In genomic region chr2:233990261-233990798, GRCh38 we compare ENCODE assay signal across 8 cellular contexts.
DNase-seq lines count a peak whose midpoint lies in the region; ATAC-seq and TF ChIP-seq lines count a peak whose summit lies in the region.

No MANE protein-coding gene starts in this region.

- no peak overlapping the region for H4K8ac ChIP-seq in mesendoderm (ENCODE audit: low read depth, low read length)

- H3K79me1 ChIP-seq in mesendoderm (ENCODE audit: low read length): no peaks in the 10 kb centered on the region

- H2BK15ac ChIP-seq in mesendoderm (replicated peaks; ENCODE audit: low read depth): no peak overlapping the region

- peak; percentile 77 for ATAC-seq in GM21515 (IDR thresholded peaks at IDR 0.05; ENCODE audit: unreplicated experiment)

- H3K27ac ChIP-seq in dorsolateral prefrontal cortex (no peak overlapping the region), mesendoderm (ENCODE audit: low read depth, low read length) (no peak overlapping the region)

- TF ChIP-seq CTCF in dorsolateral prefrontal cortex (IDR thresholded peaks at IDR 0.05 in 54 of 56, conservative IDR thresholded peaks at IDR 0.05 in 2 of 56; ENCODE audit: low read depth in 1 of 56, partially characterized antibody in 56 of 56): no peak

- H3K4me3 ChIP-seq in dorsolateral prefrontal cortex: no peak overlapping the region
- H3K4me3 ChIP-seq in mesendoderm (ENCODE audit: low read length): no peak overlapping the region

- no peak overlapping the region for H2AK5ac ChIP-seq in mesendoderm (ENCODE audit: low read length)

- no peak overlapping the region for H3K4me2 ChIP-seq in mesendoderm (ENCODE audit: low read length)

- no peaks in the 10 kb centered on the region for H3K36me3 ChIP-seq in mesendoderm (ENCODE audit: control insufficient read depth, insufficient read depth, low read length)

- H3K9ac ChIP-seq in mesendoderm (ENCODE audit: low read length): no peak overlapping the region

- peak; percentile 31 for DNase-seq in NK-92 (lab: John Stamatoyannopoulos, UW; ENCODE audit: unreplicated experiment)
- peak; percentile 62 for DNase-seq in activated naive CD8-positive, alpha-beta T cell treated with anti-CD3 and anti-CD28 coated beads for 36 hours
- DNase-seq in stimulated activated CD8-positive, alpha-beta memory T cell treated with anti-CD3 and anti-CD28 coated beads, Interleukin-7, amount 100 ng/mL, for 24 hours (ENCODE audit: low read depth): peak; percentile 18
- DNase-seq in SIG-M5 treated with dmso at 0.1 percent for 504 hours (lab: John Stamatoyannopoulos, UW; ENCODE audit: unreplicated experiment): no peak
- no peak for DNase-seq in dorsolateral prefrontal cortex
- no peak for DNase-seq in mesendoderm
- no peak for DNase-seq in NCI-H2196 treated with DMSO at 0.1 percent for 48 hours (lab: John Stamatoyannopoulos, UW; ENCODE audit: unreplicated experiment)

- intact Hi-C loops in dorsolateral prefrontal cortex (cut with DNase I): no loop called here

- H3K4me1 Mint-ChIP-seq in activated naive CD8-positive, alpha-beta T cell treated with anti-CD3 and anti-CD28 coated beads for 36 hours: peaks cover 39% of the 10 kb centered on the region

- no peak overlapping the region for H3K56ac ChIP-seq in mesendoderm (ENCODE audit: low read length)

- H3K4me3 Mint-ChIP-seq in activated naive CD8-positive, alpha-beta T cell treated with anti-CD3 and anti-CD28 coated beads for 36 hours: peak overlapping the region; percentile 32

- peaks cover 12% of the 10 kb centered on the region for H3K36me3 Mint-ChIP-seq in activated naive CD8-positive, alpha-beta T cell treated with anti-CD3 and anti-CD28 coated beads for 36 hours

- H4K5ac ChIP-seq in mesendoderm (ENCODE audit: low read length): no peak overlapping the region

- H2BK120ac ChIP-seq in mesendoderm (ENCODE audit: low read depth, low read length): no peak overlapping the region

- H3K4me1 ChIP-seq in mesendoderm (ENCODE audit: control insufficient read depth, low read depth, low read length): no peaks in the 10 kb centered on the region

- no peak overlapping the region for H2BK5ac ChIP-seq in mesendoderm (ENCODE audit: low read length)

- H3K18ac ChIP-seq in mesendoderm (ENCODE audit: low read length): no peak overlapping the region

- H3K27ac Mint-ChIP-seq in activated naive CD8-positive, alpha-beta T cell treated with anti-CD3 and anti-CD28 coated beads for 36 hours: peak overlapping the region; percentile 80

- H3K4ac ChIP-seq in mesendoderm (ENCODE audit: low read depth, low read length): no peak overlapping the region

- H3K27me3 ChIP-seq in dorsolateral prefrontal cortex (peaks cover 0 to 20% (median 0%) of the 10 kb centered on the region in 45 donors), mesendoderm (ENCODE audit: insufficient read depth, low read length, poor library complexity) (no peaks in the 10 kb centered on the region)

- peaks cover 19% of the 10 kb centered on the region for H3K9me3 Mint-ChIP-seq in activated naive CD8-positive, alpha-beta T cell treated with anti-CD3 and anti-CD28 coated beads for 36 hours

- WGBS in mesendoderm (ENCODE audit: extremely low coverage, insufficient coverage, low lambda C conversion rate): no CpG with 5 or more reads among the region's 6 CpGs

- H3K23ac ChIP-seq in mesendoderm (ENCODE audit: low read length): no peak overlapping the region

- H3K27me3 Mint-ChIP-seq in activated naive CD8-positive, alpha-beta T cell treated with anti-CD3 and anti-CD28 coated beads for 36 hours: no peaks in the 10 kb centered on the region

- no peaks in the 10 kb centered on the region for H3K79me2 ChIP-seq in mesendoderm (ENCODE audit: control insufficient read depth, insufficient read depth, low read length)

Comparison
In these comparisons a context has a peak if more than half of its experiments do, and no peak if none do; other contexts are left out.
1. DNase-seq: peak in NK-92 (single experiment), activated naive CD8-positive, alpha-beta T cell treated with anti-CD3 and anti-CD28 coated beads for 36 hours (single experiment) and stimulated activated CD8-positive, alpha-beta memory T cell treated with anti-CD3 and anti-CD28 coated beads, Interleukin-7, amount 100 ng/mL, for 24 hours (single experiment); none in SIG-M5 treated with dmso at 0.1 percent for 504 hours (single experiment), dorsolateral prefrontal cortex (0 of 10), mesendoderm (single experiment) and NCI-H2196 treated with DMSO at 0.1 percent for 48 hours (single experiment).